ENCODE assay signal across 9 cellular contexts in the genomic region with DNA sequence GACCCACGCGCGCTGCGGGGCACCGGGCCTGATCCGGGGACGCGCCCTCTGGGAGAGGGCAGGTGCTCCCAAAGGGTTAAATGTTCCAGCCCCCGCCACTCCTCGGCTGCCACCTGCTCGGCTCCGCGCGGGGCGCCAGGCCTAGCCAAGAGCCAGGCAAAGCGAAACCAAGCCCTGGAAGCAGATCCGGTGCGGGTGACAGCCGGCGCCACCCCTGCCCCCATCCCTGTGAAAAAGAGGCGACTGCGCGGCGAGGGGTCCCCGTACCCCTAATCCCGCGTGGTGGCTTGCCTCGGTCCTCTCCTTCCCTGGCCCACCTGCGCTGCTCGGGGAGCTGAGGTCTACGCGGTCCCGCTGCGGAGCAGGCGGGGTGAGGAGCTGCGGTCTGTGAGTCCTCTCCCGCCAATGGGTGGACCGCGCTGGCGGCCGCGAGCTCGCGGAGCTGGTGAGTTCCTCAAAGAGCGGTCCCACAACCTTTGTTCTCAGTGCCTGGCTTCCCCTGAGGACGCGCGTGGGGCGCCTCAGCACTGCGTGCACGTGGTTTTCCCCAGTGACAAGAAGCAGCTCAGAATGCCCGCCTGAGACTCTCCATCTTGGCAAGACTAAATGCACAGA. TPM values are rescaled to one million over a fixed set of nuclear protein-coding genes. Genes with fewer than 3 reads are reported as not detected.
DNase-seq lines count a peak whose midpoint lies in the region; ATAC-seq and TF ChIP-seq lines count a peak whose summit lies in the region.
"Had no signal": no experiment of that assay in that cellular context is flagged by ENCODE, and none has a peak within 500 bp of the region (broad histone marks: within the 10 kb centered on the region; RNA-seq: fewer than 3 reads in every experiment).

Gene ME3 (minus strand): TSS at position 610 of the 615 bp plus-strand sequence.

- H3K36me3 Mint-ChIP-seq in activated naive CD4-positive, alpha-beta T cell treated with anti-CD3 and anti-CD28 coated beads, Interleukin-2, amount 50 U/mL, for 24 hours: no peaks in the 10 kb centered on the region

- peak within 1 kb of the TSS; percentile 58 for H3K23ac ChIP-seq in neuronal stem cell (ENCODE audit: low read depth, low read length, poor library complexity)

- TF ChIP-seq CTCF in RWPE1 (conservative IDR thresholded peaks at IDR 0.05; ENCODE audit: low read depth): no peak
- no peak for TF ChIP-seq CTCF in thyroid gland (IDR thresholded peaks at IDR 0.05)

- WGBS in neuronal stem cell (ENCODE audit: extremely low coverage in 2 of 2, insufficient read length in 2 of 2, insufficient replicate concordance in 1 of 2), 2 donors: no CpG with 5 or more reads among the region's 52 CpGs
- 1% methylated on average over 23 to 24 of the region's 52 CpGs for WGBS in thyroid gland, 2 donors

- DNase-seq in DMS153 (lab: John Stamatoyannopoulos, UW): peak; percentile 35
- DNase-seq in RWPE1 (ENCODE audit: low spot score): peak; percentile 22
- peak; percentile 48 for DNase-seq in glomerular visceral epithelial cell (ENCODE audit: extremely low spot score)
- DNase-seq in neuronal stem cell (ENCODE audit: low spot score): peak; percentile 42
- peak; percentile 69 to 77 for DNase-seq in thyroid gland

- H3K4me1 ChIP-seq in neuronal stem cell (ENCODE audit: control insufficient read depth in 2 of 2, insufficient read depth in 1 of 2, low read depth in 1 of 2, low read length in 2 of 2): peaks cover 11 to 26% of the 10 kb centered on the region in 2 donors
- H3K4me1 ChIP-seq in thyroid gland: peaks cover 3 to 15% of the 10 kb centered on the region in 2 donors

- H3K4ac ChIP-seq in neuronal stem cell (ENCODE audit: low read length): peak within 1 kb of the TSS; percentile 87

- peaks cover 6% of the 10 kb centered on the region for H3K27me3 Mint-ChIP-seq in activated naive CD4-positive, alpha-beta T cell treated with anti-CD3 and anti-CD28 coated beads, Interleukin-2, amount 50 U/mL, for 24 hours

- no peak within 1 kb of the TSS for H2AFZ ChIP-seq in neuronal stem cell (ENCODE audit: low read length)

- H2BK12ac ChIP-seq in neuronal stem cell (ENCODE audit: low read length): peak within 1 kb of the TSS; percentile 91

- peak within 1 kb of the TSS; percentile 94 for H3K9ac ChIP-seq in neuronal stem cell (ENCODE audit: low read depth, low read length, poor library complexity)

- peak in 1 of 2 donors; percentile 10 for TF ChIP-seq POLR2A in thyroid gland (IDR thresholded peaks at IDR 0.05)

- H3K27ac Mint-ChIP-seq in activated naive CD4-positive, alpha-beta T cell treated with anti-CD3 and anti-CD28 coated beads, Interleukin-2, amount 50 U/mL, for 24 hours: peak within 1 kb of the TSS; percentile 75

- peak within 1 kb of the TSS; percentile 79 for H2BK15ac ChIP-seq in neuronal stem cell (ENCODE audit: low read length)

- H3K4me1 Mint-ChIP-seq in activated naive CD4-positive, alpha-beta T cell treated with anti-CD3 and anti-CD28 coated beads, Interleukin-2, amount 50 U/mL, for 24 hours: peaks cover 21% of the 10 kb centered on the region

- peak within 1 kb of the TSS; percentile 82 for H3K4me3 Mint-ChIP-seq in activated naive CD4-positive, alpha-beta T cell treated with anti-CD3 and anti-CD28 coated beads, Interleukin-2, amount 50 U/mL, for 24 hours

- peak within 1 kb of the TSS; percentile 65 for H3K27ac ChIP-seq in RWPE1
- peak within 1 kb of the TSS; percentile 85 for H3K27ac ChIP-seq in neuronal stem cell (replicated peaks; ENCODE audit: low read length)
- H3K27ac ChIP-seq in thyroid gland: peak within 1 kb of the TSS; percentile 70 to 96 (median 79)

- peak; percentile 48 for ATAC-seq in HG03135 (IDR thresholded peaks at IDR 0.05; ENCODE audit: unreplicated experiment)
- ATAC-seq in HG03571 (IDR thresholded peaks at IDR 0.05; ENCODE audit: unreplicated experiment): no peak

- peak within 1 kb of the TSS; percentile 97 for H2AK5ac ChIP-seq in neuronal stem cell (ENCODE audit: low read depth, low read length)

- H3K9me3 ChIP-seq in neuronal stem cell (replicated peaks in 1 of 2; ENCODE audit: control insufficient read depth in 2 of 2, insufficient read depth in 1 of 2, low read depth in 1 of 2, low read length in 2 of 2) (peaks cover 0 to 13% of the 10 kb centered on the region in 2 donors), thyroid gland (no peaks in the 10 kb centered on the region)

- CTCF ChIA-PET in RWPE1 (lab: Yijun Ruan, JAX): interaction anchor here (0.6 to 1.0 kb wide), 2 partner anchors 10 to 127 kb away, joined by 3 read pairs; no protein-coding TSS in a partner anchor

- intact Hi-C loops in thyroid gland (cut with DNase I): no loop called here

- no peaks in the 10 kb centered on the region for H3K27me3 ChIP-seq in neuronal stem cell (ENCODE audit: control insufficient read depth in 3 of 3, insufficient read depth in 3 of 3, low read depth in 1 of 3, low read length in 3 of 3)
- H3K27me3 ChIP-seq in thyroid gland: no peaks in the 10 kb centered on the region

- H3K4me3 ChIP-seq in neuronal stem cell (ENCODE audit: low read length in 2 of 2) (peak within 1 kb of the TSS in 1 of 2 donors; percentile 83), thyroid gland (replicated peaks in 1 of 3) (peak within 1 kb of the TSS; percentile 45 to 88 (median 75))

- peaks cover 0 to 5% of the 10 kb centered on the region in 2 donors for H3K36me3 ChIP-seq in neuronal stem cell (replicated peaks in 1 of 2; ENCODE audit: control insufficient read depth in 2 of 2, insufficient read depth in 2 of 2, low read length in 2 of 2)
- no peaks in the 10 kb centered on the region for H3K36me3 ChIP-seq in thyroid gland

- peaks cover 5% of the 10 kb centered on the region for H3K79me1 ChIP-seq in neuronal stem cell (ENCODE audit: low read depth, low read length)

- peak within 1 kb of the TSS; percentile 99 for H2BK5ac ChIP-seq in neuronal stem cell (ENCODE audit: low read length)

- peak within 1 kb of the TSS; percentile 100 for H4K91ac ChIP-seq in neuronal stem cell (ENCODE audit: low read depth, low read length, poor library complexity)

- H3K9me3 Mint-ChIP-seq in activated naive CD4-positive, alpha-beta T cell treated with anti-CD3 and anti-CD28 coated beads, Interleukin-2, amount 50 U/mL, for 24 hours: no peaks in the 10 kb centered on the region

- H4K8ac ChIP-seq in neuronal stem cell (ENCODE audit: low read depth, low read length): peak within 1 kb of the TSS; percentile 33

- peak within 1 kb of the TSS; percentile 100 for H2BK120ac ChIP-seq in neuronal stem cell (ENCODE audit: low read depth, low read length)

- H3K18ac ChIP-seq in neuronal stem cell (ENCODE audit: low read length): peak within 1 kb of the TSS; percentile 99

- POLR2A ChIA-PET in RWPE1 (lab: Yijun Ruan, JAX; ENCODE audit: low non-redundant PET): no interaction called here

- peak within 1 kb of the TSS; percentile 39 for H3K14ac ChIP-seq in neuronal stem cell (ENCODE audit: low read length)

- H3K4me2 ChIP-seq in neuronal stem cell (ENCODE audit: insufficient read depth, low read length, poor library complexity, severe bottlenecking): peak within 1 kb of the TSS; percentile 69

RNA-seq across cellular contexts. Expression of gene ME3, which starts in this region (rescaled TPM):
- 107 TPM for polyA plus RNA-seq in neuronal stem cell (2013, experiment 1 of 2)
- 104 TPM for polyA plus RNA-seq in neuronal stem cell (2013, experiment 2 of 2)
- 10 to 100 TPM; 29.1 to 53.5 (median 37.1) TPM for total RNA-seq in thyroid gland
- total RNA-seq: SK-MEL-5 had no signal

Comparison
In these comparisons a context has a peak if more than half of its experiments do, and no peak if none do; other contexts are left out.
1. DNase-seq: peak in every context shown above with its lines; median percentile 73 in thyroid gland; 48 in glomerular visceral epithelial cell; 42 in neuronal stem cell; 35 in DMS153; 22 in RWPE1.